Comparison of ENCODE assay signal across 2 cellular contexts in genomic region chr17:32320080-32320479, GRCh38. TPM values are rescaled to one million over a fixed set of nuclear protein-coding genes. Genes with fewer than 3 reads are reported as not detected.
"Had no signal": no experiment of that assay in that cellular context is flagged by ENCODE, and none has a peak within 500 bp of the region (broad histone marks: within the 10 kb centered on the region; RNA-seq: fewer than 3 reads in every experiment).

No MANE protein-coding gene starts in this region.

RNA-seq across cellular contexts. Expression of gene RHBDL3, which starts 54.4 kb away (rescaled TPM):
- total RNA-seq: activated naive CD4-positive, alpha-beta T cell treated with anti-CD3 and anti-CD28 coated beads for 36 hours had no signal
- polyA plus RNA-seq: aorta had no signal
